ENCODE assay signal across 17 cellular contexts in the genomic region with DNA sequence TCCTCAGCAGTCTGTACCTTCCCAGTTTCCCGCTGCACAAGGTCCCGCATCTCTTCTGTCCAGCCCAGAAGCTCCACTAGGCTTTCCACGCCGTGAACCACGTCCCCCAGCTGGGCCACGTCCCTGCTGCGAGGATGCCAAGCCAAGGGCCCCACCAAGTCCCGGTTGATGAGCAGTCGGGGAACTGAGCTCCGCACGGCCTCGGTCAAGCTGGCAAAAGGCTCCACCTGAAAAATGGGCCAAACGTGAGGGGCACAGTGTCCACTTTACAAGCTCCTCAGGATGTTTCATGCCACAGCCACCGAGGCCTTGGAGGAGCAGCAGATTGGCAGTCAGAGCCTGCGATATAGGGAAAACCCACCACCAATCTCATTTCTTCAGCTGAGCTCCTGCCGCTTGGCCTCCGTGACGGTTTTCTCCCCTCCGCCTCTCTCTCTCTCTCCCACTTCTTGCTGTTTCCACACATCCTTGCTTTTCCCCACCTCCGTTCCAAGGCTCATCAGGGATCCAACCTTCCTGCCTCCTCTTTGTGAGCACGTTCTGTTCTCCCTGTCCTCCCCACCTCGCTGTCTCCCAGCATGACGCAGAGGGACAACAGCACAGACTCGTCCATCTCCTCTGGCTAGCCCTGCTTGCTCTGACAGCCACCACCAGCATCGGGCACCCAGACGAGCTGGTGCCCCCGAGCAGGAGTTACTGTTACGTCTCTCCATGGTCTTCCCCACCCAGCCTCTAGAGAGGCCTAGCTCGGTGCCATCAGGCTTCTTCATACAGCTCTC. TPM values are rescaled to one million over a fixed set of nuclear protein-coding genes. Genes with fewer than 3 reads are reported as not detected.
"Had no signal": no experiment of that assay in that cellular context is flagged by ENCODE, and none has a peak within 500 bp of the region (broad histone marks: within the 10 kb centered on the region; RNA-seq: fewer than 3 reads in every experiment).

No MANE protein-coding gene starts in this region.

- H3K9me3 Mint-ChIP-seq: memory B cell; natural killer cell treated with Interleukin-12 subunit alpha and Interleukin-12 subunit beta and Interleukin-15 and Interleukin-18, amount 100 ng/mL, for 72 hours had no signal

- FAIRE-seq: keratinocyte had no signal

- H3K27ac Mint-ChIP-seq: memory B cell had no signal

- H3K9me3 ChIP-seq: left ventricle myocardium inferior, tibial nerve had no signal

- H3K4me1 ChIP-seq: left ventricle myocardium inferior, tibial nerve had no signal

- H3K4me3 ChIP-seq: left ventricle myocardium inferior, tibial nerve had no signal

- DNase-seq: activated CD4-positive, alpha-beta T cell treated with anti-CD3 and anti-CD28 coated beads for 4 hours; activated gamma-delta T cell treated with Interleukin-2 at 50 U/mL for 16 hours; caudate nucleus; cortex of kidney; effector memory CD4-positive, alpha-beta T cell; erythroblast; left ventricle myocardium inferior; SHP77 treated with DMSO at 0.1 percent for 48 hours; stimulated activated CD4-positive, alpha-beta T cell treated with anti-CD3 and anti-CD28 coated beads, Interleukin-15, amount 100 ng/mL, for 24 hours; stimulated activated CD4-positive, alpha-beta T cell treated with anti-CD3 and anti-CD28 coated beads, Interleukin-4, amount 100 ng/mL, for 24 hours; T1000 had no signal

- H3K4me3 Mint-ChIP-seq: memory B cell; natural killer cell treated with Interleukin-12 subunit alpha and Interleukin-12 subunit beta and Interleukin-15 and Interleukin-18, amount 100 ng/mL, for 72 hours had no signal

- H3K27me3 Mint-ChIP-seq: memory B cell; natural killer cell treated with Interleukin-12 subunit alpha and Interleukin-12 subunit beta and Interleukin-15 and Interleukin-18, amount 100 ng/mL, for 72 hours had no signal

- H3K27me3 ChIP-seq: tibial nerve had no signal

- H3K27ac ChIP-seq: left ventricle myocardium inferior, tibial nerve had no signal

RNA-seq across cellular contexts. Expression of a gene that starts 26.1 kb away (rescaled TPM):
- total RNA-seq: activated CD8-positive, alpha-beta memory T cell treated with anti-CD3 and anti-CD28 coated beads for 36 hours; left ventricle myocardium inferior; natural killer cell treated with Interleukin-12 subunit alpha and Interleukin-12 subunit beta and Interleukin-15 and Interleukin-18, amount 100 ng/mL, for 72 hours; omental fat pad; tibial nerve had no signal
- polyA plus RNA-seq: keratinocyte had no signal
